In the genomic region with DNA sequence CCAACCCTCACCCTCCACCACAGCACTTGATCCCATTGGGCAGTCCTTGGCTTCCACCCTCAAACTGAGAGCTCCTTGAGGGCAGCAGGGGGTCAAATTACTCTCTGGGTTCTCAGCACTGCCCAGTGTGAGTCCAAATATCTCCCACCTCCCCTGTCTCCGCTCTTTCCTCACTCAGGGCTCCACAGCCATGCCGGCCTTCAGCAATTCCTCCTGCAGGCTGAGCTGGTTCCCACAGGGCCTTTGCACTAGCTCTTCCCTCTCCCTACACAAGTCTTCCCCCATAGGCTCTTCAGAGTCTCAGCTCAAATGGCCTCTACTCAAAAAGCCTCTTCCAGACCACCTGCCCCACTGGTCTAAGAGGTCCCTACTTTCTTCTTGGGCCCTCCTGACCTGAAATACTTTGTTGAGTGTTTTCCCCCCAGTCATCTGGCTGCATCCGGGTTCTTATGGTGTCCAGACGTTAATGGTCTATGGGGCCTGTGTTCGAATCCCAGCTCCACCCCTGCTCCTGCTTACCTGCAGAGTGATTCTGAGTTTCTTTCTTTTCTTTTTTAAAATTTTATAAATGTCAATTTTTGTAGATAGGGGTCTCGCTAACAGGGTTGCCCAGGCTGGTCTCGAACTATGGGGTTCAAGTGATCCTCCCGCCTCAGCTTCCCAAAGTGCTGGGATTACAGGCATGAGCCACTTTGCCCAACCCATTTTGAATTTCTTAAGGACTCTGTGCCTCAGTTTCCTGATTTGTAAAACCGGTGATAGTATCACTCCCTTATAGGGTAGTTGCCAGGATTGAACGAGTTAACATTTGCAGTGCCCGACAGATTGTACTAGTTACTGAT, we compare ENCODE assay signal across 8 cellular contexts. TPM values are rescaled to one million over a fixed set of nuclear protein-coding genes. Genes with fewer than 3 reads are reported as not detected.
DNase-seq lines count a peak whose midpoint lies in the region; ATAC-seq and TF ChIP-seq lines count a peak whose summit lies in the region.

No MANE protein-coding gene starts in this region.

- in situ Hi-C loops in GM13976 (cut with MboI; ENCODE audit: low sequenced_read_pairs, unreplicated experiment), result no loop called here

- H3K4me3 ChIP-seq in HL-60 (replicated peaks; ENCODE audit: insufficient read depth, low read length), result peak overlapping the region; percentile 71
- peak overlapping the region; percentile 45 for H3K4me3 ChIP-seq in iPS-15b (ENCODE audit: low read depth, low read length)

- no peak for DNase-seq in HL-60 (ENCODE audit: low read depth in 1 of 2, low spot score in 1 of 2)
- DNase-seq in stimulated activated effector memory CD8-positive, alpha-beta T cell treated with anti-CD3 and anti-CD28 coated beads, Interleukin-12 subunit alpha, Interleukin-12 subunit beta, amount 100 ng/mL, for 72 hours (ENCODE audit: low spot score in 2 of 2), result no peak
- no peak for DNase-seq in DMS153 treated with DMSO at 0.1 percent for 48 hours (lab: John Stamatoyannopoulos, UW; ENCODE audit: unreplicated experiment)
- DNase-seq in NCI-H1105 (lab: John Stamatoyannopoulos, UW), result no peak
- no peak for DNase-seq in GM13976 (ENCODE audit: low spot score)

- no peak overlapping the region for H3K9ac ChIP-seq in iPS-15b (ENCODE audit: low read depth, low read length)

- TF ChIP-seq CTCF in HL-60 (IDR thresholded peaks at IDR 0.05; ENCODE audit: insufficient read depth, low read length) (no peak), GM13976 (IDR thresholded peaks at IDR 0.05; ENCODE audit: borderline replicate concordance, control extremely low read depth, extremely low read depth, insufficient read depth, missing control alignments) (no peak)

- peak overlapping the region; percentile 72 for H3K27ac Mint-ChIP-seq in activated T-helper 17 cell treated with anti-CD3 and anti-CD28 coated beads, Interleukin-2, amount 50 U/mL, for 72 hours
- H3K27ac Mint-ChIP-seq in stimulated activated effector memory CD8-positive, alpha-beta T cell treated with anti-CD3 and anti-CD28 coated beads, Interleukin-12 subunit alpha, Interleukin-12 subunit beta, amount 100 ng/mL, for 72 hours, result peak overlapping the region; percentile 91

- H3K4me3 Mint-ChIP-seq in activated T-helper 17 cell treated with anti-CD3 and anti-CD28 coated beads, Interleukin-2, amount 50 U/mL, for 72 hours, result peak overlapping the region; percentile 98
- H3K4me3 Mint-ChIP-seq in stimulated activated effector memory CD8-positive, alpha-beta T cell treated with anti-CD3 and anti-CD28 coated beads, Interleukin-12 subunit alpha, Interleukin-12 subunit beta, amount 100 ng/mL, for 72 hours, result peak overlapping the region; percentile 100

- no peaks in the 10 kb centered on the region for H3K9me3 ChIP-seq in iPS-15b (ENCODE audit: control insufficient read depth, insufficient read depth, low read length)

- H3K27me3 ChIP-seq in HL-60 (ENCODE audit: insufficient read depth, poor library complexity, severe bottlenecking), result no peaks in the 10 kb centered on the region
- H3K27me3 ChIP-seq in iPS-15b (ENCODE audit: control insufficient read depth, insufficient read depth, low read length), result no peaks in the 10 kb centered on the region

- H3K36me3 ChIP-seq in iPS-15b (ENCODE audit: control insufficient read depth, insufficient read depth, low read length), result no peaks in the 10 kb centered on the region

- peaks cover 19% of the 10 kb centered on the region for H3K4me1 Mint-ChIP-seq in activated T-helper 17 cell treated with anti-CD3 and anti-CD28 coated beads, Interleukin-2, amount 50 U/mL, for 72 hours
- H3K4me1 Mint-ChIP-seq in stimulated activated effector memory CD8-positive, alpha-beta T cell treated with anti-CD3 and anti-CD28 coated beads, Interleukin-12 subunit alpha, Interleukin-12 subunit beta, amount 100 ng/mL, for 72 hours, result peaks cover 50% of the 10 kb centered on the region

- H3K27me3 Mint-ChIP-seq in activated T-helper 17 cell treated with anti-CD3 and anti-CD28 coated beads, Interleukin-2, amount 50 U/mL, for 72 hours, result no peaks in the 10 kb centered on the region

- no peaks in the 10 kb centered on the region for H3K9me3 Mint-ChIP-seq in activated T-helper 17 cell treated with anti-CD3 and anti-CD28 coated beads, Interleukin-2, amount 50 U/mL, for 72 hours
- no peaks in the 10 kb centered on the region for H3K9me3 Mint-ChIP-seq in stimulated activated effector memory CD8-positive, alpha-beta T cell treated with anti-CD3 and anti-CD28 coated beads, Interleukin-12 subunit alpha, Interleukin-12 subunit beta, amount 100 ng/mL, for 72 hours

- peaks cover 38% of the 10 kb centered on the region for H3K36me3 Mint-ChIP-seq in activated T-helper 17 cell treated with anti-CD3 and anti-CD28 coated beads, Interleukin-2, amount 50 U/mL, for 72 hours (ENCODE audit: low read depth)
- H3K36me3 Mint-ChIP-seq in stimulated activated effector memory CD8-positive, alpha-beta T cell treated with anti-CD3 and anti-CD28 coated beads, Interleukin-12 subunit alpha, Interleukin-12 subunit beta, amount 100 ng/mL, for 72 hours, result peaks cover 51% of the 10 kb centered on the region

- peaks cover 3% of the 10 kb centered on the region for H3K4me1 ChIP-seq in iPS-15b (ENCODE audit: control insufficient read depth, insufficient read depth, low read length)

- peak overlapping the region; percentile 57 for H3K27ac ChIP-seq in HL-60 (replicated peaks)

- no peak for ATAC-seq in activated T-helper 17 cell treated with anti-CD3 and anti-CD28 coated beads, Interleukin-2, amount 50 U/mL, for 72 hours (replicated peaks)
- ATAC-seq in stimulated activated effector memory CD8-positive, alpha-beta T cell treated with anti-CD3 and anti-CD28 coated beads, Interleukin-12 subunit alpha, Interleukin-12 subunit beta, amount 100 ng/mL, for 72 hours, result no peak
- ATAC-seq in HG03342 (IDR thresholded peaks at IDR 0.05; ENCODE audit: unreplicated experiment), result no peak

RNA-seq across cellular contexts. Expression of gene IL4R, which starts 1.0 kb away (rescaled TPM):
- 100 to 1,000 TPM; 163 to 216 TPM for total RNA-seq in activated T-helper 17 cell treated with anti-CD3 and anti-CD28 coated beads, Interleukin-2, amount 50 U/mL, for 72 hours

RNA-seq across cellular contexts. Expression of gene NSMCE1, which starts 44.2 kb away (rescaled TPM):
- 10 to 100 TPM; 59.6 to 99.8 TPM for total RNA-seq in activated T-helper 17 cell treated with anti-CD3 and anti-CD28 coated beads, Interleukin-2, amount 50 U/mL, for 72 hours
